8 cellular contexts compared by ENCODE assay signal in genomic region chr7:142581341-142581740, GRCh38.
DNase-seq lines count a peak whose midpoint lies in the region; ATAC-seq and TF ChIP-seq lines count a peak whose summit lies in the region.

No MANE protein-coding gene starts in this region.

- peaks cover 1% of the 10 kb centered on the region for H3K36me3 Mint-ChIP-seq in activated naive CD8-positive, alpha-beta T cell treated with anti-CD3 and anti-CD28 coated beads, Interleukin-2, amount 10 ng/mL, durations not matched to agents 7 days and 5 days

- H3K9me3 ChIP-seq in BE2C: no peaks in the 10 kb centered on the region

- TF ChIP-seq CTCF in GM06990 (IDR thresholded peaks at IDR 0.05; ENCODE audit: insufficient read depth, low read length, poor library complexity, severe bottlenecking) (no peak), HL-60 (IDR thresholded peaks at IDR 0.05; ENCODE audit: insufficient read depth, low read length) (no peak), BE2C (IDR thresholded peaks at IDR 0.05; ENCODE audit: low read depth, low read length) (no peak)

- intact Hi-C loops in Right ventricle myocardium superior (cut with DNase I): no loop called here

- peak overlapping the region; percentile 71 for H3K4me3 Mint-ChIP-seq in activated naive CD8-positive, alpha-beta T cell treated with anti-CD3 and anti-CD28 coated beads, Interleukin-2, amount 10 ng/mL, durations not matched to agents 7 days and 5 days

- H3K36me3 ChIP-seq in GM06990 (ENCODE audit: control insufficient read depth, insufficient read depth, low read length) (no peaks in the 10 kb centered on the region), BE2C (no peaks in the 10 kb centered on the region)

- POLR2A ChIA-PET in activated naive CD8-positive, alpha-beta T cell treated with anti-CD3 and anti-CD28 coated beads, Interleukin-2, amount 10 ng/mL, durations not matched to agents 7 days and 5 days (lab: Charles Lee): interaction anchor here (1.0 kb wide), 1 partner anchor 56 kb away, joined by 4 read pairs; no protein-coding TSS in a partner anchor

- H3K27me3 ChIP-seq in GM06990 (replicated peaks; ENCODE audit: control insufficient read depth, insufficient read depth, low read length) (no peaks in the 10 kb centered on the region), HL-60 (ENCODE audit: insufficient read depth, poor library complexity, severe bottlenecking) (no peaks in the 10 kb centered on the region), BE2C (no peaks in the 10 kb centered on the region)

- no peak overlapping the region for H3K4me3 ChIP-seq in GM06990 (replicated peaks; ENCODE audit: low read depth, low read length)
- H3K4me3 ChIP-seq in HL-60 (replicated peaks; ENCODE audit: insufficient read depth, low read length): no peak overlapping the region
- H3K4me3 ChIP-seq in BE2C (ENCODE audit: low read depth, low read length): no peak overlapping the region

- H3K27me3 Mint-ChIP-seq in activated naive CD8-positive, alpha-beta T cell treated with anti-CD3 and anti-CD28 coated beads, Interleukin-2, amount 10 ng/mL, durations not matched to agents 7 days and 5 days: peaks cover 2% of the 10 kb centered on the region

- DNase-seq in GM06990 (ENCODE audit: extremely low read depth, insufficient read length): peak; percentile 12
- peak; percentile 82 to 90 for DNase-seq in HL-60 (ENCODE audit: low read depth in 1 of 2, low spot score in 1 of 2)
- peak; percentile 33 for DNase-seq in activated naive CD8-positive, alpha-beta T cell treated with anti-CD3 and anti-CD28 coated beads, Interleukin-2, amount 10 ng/mL, durations not matched to agents 7 days and 5 days
- no peak for DNase-seq in BE2C
- no peak for DNase-seq in Right ventricle myocardium superior
- DNase-seq in iPS-NIHi11 (ENCODE audit: low spot score): no peak
- DNase-seq in activated CD8-positive, alpha-beta memory T cell treated with anti-CD3 and anti-CD28 coated beads, Interleukin-2, amount 50 U/mL, for 48 hours: no peak

- H3K9me3 Mint-ChIP-seq in activated naive CD8-positive, alpha-beta T cell treated with anti-CD3 and anti-CD28 coated beads, Interleukin-2, amount 10 ng/mL, durations not matched to agents 7 days and 5 days: no peaks in the 10 kb centered on the region

- ATAC-seq in GM21447 (IDR thresholded peaks at IDR 0.05; ENCODE audit: unreplicated experiment): peak; percentile 84
- ATAC-seq in activated naive CD8-positive, alpha-beta T cell treated with anti-CD3 and anti-CD28 coated beads, Interleukin-2, amount 10 ng/mL, durations not matched to agents 7 days and 5 days (ENCODE audit: low read depth): peak; percentile 94
- no peak for ATAC-seq in Right ventricle myocardium superior (ENCODE audit: poor library complexity)

- H3K4me1 Mint-ChIP-seq in activated naive CD8-positive, alpha-beta T cell treated with anti-CD3 and anti-CD28 coated beads, Interleukin-2, amount 10 ng/mL, durations not matched to agents 7 days and 5 days: peaks cover 34% of the 10 kb centered on the region

- H3K27ac ChIP-seq in HL-60 (replicated peaks): peak overlapping the region; percentile 36; the same call in 1 of the 2 replicates

- peak overlapping the region; percentile 74 for H3K27ac Mint-ChIP-seq in activated naive CD8-positive, alpha-beta T cell treated with anti-CD3 and anti-CD28 coated beads, Interleukin-2, amount 10 ng/mL, durations not matched to agents 7 days and 5 days

- H3K4me1 ChIP-seq in BE2C: no peaks in the 10 kb centered on the region

Comparison
In these comparisons a context has a peak if more than half of its experiments do, and no peak if none do; other contexts are left out.
1. DNase-seq: peak in GM06990 (single experiment), HL-60 (2 of 2) and activated naive CD8-positive, alpha-beta T cell treated with anti-CD3 and anti-CD28 coated beads, Interleukin-2, amount 10 ng/mL, durations not matched to agents 7 days and 5 days (single experiment); none in BE2C (single experiment), Right ventricle myocardium superior (single experiment), iPS-NIHi11 (single experiment) and activated CD8-positive, alpha-beta memory T cell treated with anti-CD3 and anti-CD28 coated beads, Interleukin-2, amount 50 U/mL, for 48 hours (single experiment).